ENCODE assay signal across 32 cellular contexts in genomic region chr18:67778016-67778415, GRCh38.
"Had no signal": no experiment of that assay in that cellular context is flagged by ENCODE, and none has a peak within 500 bp of the region (broad histone marks: within the 10 kb centered on the region; RNA-seq: fewer than 3 reads in every experiment).

No MANE protein-coding gene starts in this region.

- ATAC-seq: activated CD8-positive, alpha-beta memory T cell treated with anti-CD3 and anti-CD28 coated beads, Interleukin-2, amount 10 ng/mL, durations not matched to agents 7 days and 5 days; activated naive CD8-positive, alpha-beta T cell treated with anti-CD3 and anti-CD28 coated beads, Interleukin-2, amount 50 U/mL, for 24 hours; body of pancreas; PC-3 had no signal

- H3K27ac ChIP-seq: body of pancreas, breast epithelium, Peyer's patch, SJSA1, VCaP had no signal

- DNase-seq: activated CD4-positive, alpha-beta memory T cell treated with anti-CD3 and anti-CD28 coated beads, Interleukin-2, amount 10 ng/mL, durations not matched to agents 7 days and 5 days; activated CD4-positive, alpha-beta T cell treated with anti-CD3 and anti-CD28 coated beads for 1 hour; activated CD4-positive, alpha-beta T cell treated with anti-CD3 and anti-CD28 coated beads for 48 hours; activated CD4-positive, CD25-positive, alpha-beta regulatory T cell; activated CD8-positive, alpha-beta memory T cell treated with anti-CD3 and anti-CD28 coated beads for 24 hours; activated CD8-positive, alpha-beta memory T cell treated with anti-CD3 and anti-CD28 coated beads, Interleukin-2, amount 10 ng/mL, durations not matched to agents 7 days and 5 days; activated CD8-positive, alpha-beta memory T cell treated with anti-CD3 and anti-CD28 coated beads, Interleukin-2, amount 50 U/mL, for 48 hours; activated effector memory CD4-positive, alpha-beta T cell treated with Interleukin-2 at 50 U/mL for 16 hours; activated naive CD4-positive, alpha-beta T cell treated with anti-CD3 and anti-CD28 coated beads, Interleukin-2, amount 10 ng/mL, durations not matched to agents 7 days and 5 days; activated naive CD8-positive, alpha-beta T cell treated with anti-CD3 and anti-CD28 coated beads, Interleukin-2, amount 50 U/mL, for 24 hours; activated T-cell treated with anti-CD3 and anti-CD28 coated beads, Interleukin-2, amount 50 U/mL, for 48 hours; anterior cingulate cortex; body of pancreas; NCI-H1048; NCI-H1436 treated with DMSO at 0.1 percent for 48 hours; NCI-H1694 treated with DMSO at 0.1 percent for 48 hours; NCI-H2029; NCI-H510A; NCI-H526; NCI-H748 treated with DMSO at 0.1 percent for 48 hours; NK-92 treated with Interleukin-12 subunit alpha and Interleukin-12 subunit beta, amount 100 ng/mL, for 24 hours; PC-3; Peyer's patch; RPMI8226; SHP77 treated with DMSO at 0.1 percent for 48 hours; SW 1271; T-helper 1 cell; T-helper 2 cell; T-helper 9 cell had no signal

- H3K36me3 ChIP-seq: breast epithelium, Peyer's patch, SJSA1 had no signal

- H3K9me3 ChIP-seq: body of pancreas, breast epithelium, Peyer's patch, SJSA1 had no signal

- H3K27me3 ChIP-seq: body of pancreas, breast epithelium, Peyer's patch, SJSA1 had no signal

- H3K4me1 ChIP-seq: body of pancreas, breast epithelium, Peyer's patch had no signal

- H3K4me3 ChIP-seq: body of pancreas, breast epithelium, Peyer's patch, SJSA1 had no signal
